ENCODE assay signal across 1 cellular context in the genomic region with DNA sequence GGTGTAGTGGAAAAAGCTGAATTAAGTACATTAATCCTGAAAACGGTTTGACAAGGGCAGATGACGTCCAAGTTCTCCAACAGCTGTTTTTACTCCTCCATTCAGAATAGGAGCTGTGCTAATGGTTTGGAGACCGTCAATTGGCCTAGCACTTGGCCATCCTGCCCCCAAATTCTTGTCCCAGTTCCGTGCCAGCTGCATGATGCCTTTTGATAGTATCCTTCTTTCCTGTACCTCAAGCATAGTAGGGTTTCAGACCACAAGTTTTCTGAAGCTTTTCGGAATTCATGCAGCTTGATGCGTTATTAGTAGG.
TF ChIP-seq lines count a peak whose summit lies in the region.

No MANE protein-coding gene starts in this region.

TF ChIP-seq in H1, 55 proteins besides CTCF, POLR2A, EP300 and RAD21:
- TF ChIP-seq EGR1 (IDR thresholded peaks at IDR 0.05; ENCODE audit: borderline replicate concordance, low read depth, low read length), result no peak
- TF ChIP-seq, protein P1, sequence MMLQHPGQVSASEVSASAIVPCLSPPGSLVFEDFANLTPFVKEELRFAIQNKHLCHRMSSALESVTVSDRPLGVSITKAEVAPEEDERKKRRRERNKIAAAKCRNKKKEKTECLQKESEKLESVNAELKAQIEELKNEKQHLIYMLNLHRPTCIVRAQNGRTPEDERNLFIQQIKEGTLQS (IDR thresholded peaks at IDR 0.05; ENCODE audit: insufficient read depth, low read depth, low read length), result no peak
- no peak for TF ChIP-seq HDAC2 (IDR thresholded peaks at IDR 0.05; ENCODE audit: borderline replicate concordance in 1 of 2, low read depth in 2 of 2, low read length in 2 of 2)
- TF ChIP-seq EZH2 (IDR thresholded peaks at IDR 0.05; ENCODE audit: low read depth, low read length, severe bottlenecking), result no peak
- TF ChIP-seq SP4 (IDR thresholded peaks at IDR 0.05; ENCODE audit: low read length), result no peak
- no peak for TF ChIP-seq CTBP2 (IDR thresholded peaks at IDR 0.05; ENCODE audit: borderline replicate concordance, insufficient read depth, insufficient read length, low read length)
- TF ChIP-seq RFX5 (IDR thresholded peaks at IDR 0.05; ENCODE audit: borderline replicate concordance, low read depth, low read length), result no peak
- no peak for TF ChIP-seq FOSL1 (IDR thresholded peaks at IDR 0.05; ENCODE audit: insufficient read depth, low read depth, low read length)
- no peak for TF ChIP-seq SP2 (IDR thresholded peaks at IDR 0.05; ENCODE audit: low read length)
- no peak for TF ChIP-seq CREB1 (IDR thresholded peaks at IDR 0.05)
- TF ChIP-seq SIRT6 (IDR thresholded peaks at IDR 0.05; ENCODE audit: low read length), result no peak
- TF ChIP-seq NRF1 (IDR thresholded peaks at IDR 0.05; ENCODE audit: low read depth, low read length), result no peak
- no peak for TF ChIP-seq SIN3A (conservative IDR thresholded peaks at IDR 0.05 in 1 of 2, IDR thresholded peaks at IDR 0.05 in 1 of 2; ENCODE audit: low read depth in 1 of 2, low read length in 2 of 2)
- TF ChIP-seq, protein P2, sequence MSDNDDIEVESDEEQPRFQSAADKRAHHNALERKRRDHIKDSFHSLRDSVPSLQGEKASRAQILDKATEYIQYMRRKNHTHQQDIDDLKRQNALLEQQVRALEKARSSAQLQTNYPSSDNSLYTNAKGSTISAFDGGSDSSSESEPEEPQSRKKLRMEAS (IDR thresholded peaks at IDR 0.05), result no peak
- TF ChIP-seq TEAD4 (IDR thresholded peaks at IDR 0.05; ENCODE audit: low read depth, low read length), result no peak
- TF ChIP-seq SRF (IDR thresholded peaks at IDR 0.05; ENCODE audit: low read depth, low read length), result no peak
- TF ChIP-seq GABPA (IDR thresholded peaks at IDR 0.05; ENCODE audit: borderline replicate concordance, insufficient read depth, low read length), result no peak
- no peak for TF ChIP-seq KDM4A (IDR thresholded peaks at IDR 0.05; ENCODE audit: low read depth, low read length, severe bottlenecking)
- TF ChIP-seq RNF2 (IDR thresholded peaks at IDR 0.05; ENCODE audit: borderline replicate concordance, low read depth, low read length, missing control alignments, poor library complexity, severe bottlenecking), result no peak
TF ChIP-seq in H1: peak in this region for 0.
